15 cellular contexts compared by ENCODE assay signal in genomic region chr18:5582054-5582453, GRCh38. TPM values are rescaled to one million over a fixed set of nuclear protein-coding genes. Genes with fewer than 3 reads are reported as not detected.
DNase-seq lines count a peak whose midpoint lies in the region; ATAC-seq and TF ChIP-seq lines count a peak whose summit lies in the region.
"Had no signal": no experiment of that assay in that cellular context is flagged by ENCODE, and none has a peak within 500 bp of the region (broad histone marks: within the 10 kb centered on the region; RNA-seq: fewer than 3 reads in every experiment).

No MANE protein-coding gene starts in this region.

- no peaks in the 10 kb centered on the region for H3K27me3 Mint-ChIP-seq in HFFc6 (ENCODE audit: insufficient read depth)
- peaks cover 3% of the 10 kb centered on the region for H3K27me3 Mint-ChIP-seq in activated T-helper 17 cell treated with anti-CD3 and anti-CD28 coated beads, Interleukin-2, amount 50 U/mL, for 72 hours
- H3K27me3 Mint-ChIP-seq: B cell had no signal

- peaks cover 16% of the 10 kb centered on the region; the same call in 1 of the 2 replicates for H3K4me1 Mint-ChIP-seq in HFFc6 (ENCODE audit: low read depth)
- H3K4me1 Mint-ChIP-seq in activated T-helper 17 cell treated with anti-CD3 and anti-CD28 coated beads, Interleukin-2, amount 50 U/mL, for 72 hours, result no peaks in the 10 kb centered on the region
- H3K4me1 Mint-ChIP-seq: B cell had no signal

- no peak for ATAC-seq in GM19463 (IDR thresholded peaks at IDR 0.05; ENCODE audit: unreplicated experiment)
- ATAC-seq in activated CD4-positive, CD25-positive, alpha-beta regulatory T cell treated with anti-CD3 and anti-CD28 coated beads, Interleukin-2, amount 50 U/mL, for 24 hours, result no peak
- ATAC-seq in activated T-helper 17 cell treated with anti-CD3 and anti-CD28 coated beads, Interleukin-2, amount 50 U/mL, for 72 hours (replicated peaks), result no peak
- ATAC-seq: activated CD8-positive, alpha-beta T cell treated with anti-CD3 and anti-CD28 coated beads for 36 hours had no signal

- peak overlapping the region; percentile 69 for H3K27ac ChIP-seq in brain microvascular endothelial cell

- H3K36me3 ChIP-seq in brain microvascular endothelial cell (replicated peaks), result no peaks in the 10 kb centered on the region
- H3K36me3 ChIP-seq: MG63, Peyer's patch, uterus had no signal

- peak; percentile 6 for DNase-seq in AG08395 (ENCODE audit: low spot score)
- peak; percentile 5 for DNase-seq in HFFc6
- peak; percentile 39 for DNase-seq in brain microvascular endothelial cell
- DNase-seq in iris pigment epithelial cell (ENCODE audit: low read depth), result peak; percentile 17
- DNase-seq in activated T-cell treated with anti-CD3 and anti-CD28 coated beads for 4 hours, result no peak
- DNase-seq: activated CD8-positive, alpha-beta T cell treated with anti-CD3 and anti-CD28 coated beads for 36 hours; activated naive CD4-positive, alpha-beta T cell; foreskin melanocyte; MG63; Peyer's patch had no signal

- H3K4me3 Mint-ChIP-seq in HFFc6, result no peak overlapping the region
- no peak overlapping the region for H3K4me3 Mint-ChIP-seq in activated T-helper 17 cell treated with anti-CD3 and anti-CD28 coated beads, Interleukin-2, amount 50 U/mL, for 72 hours
- H3K4me3 Mint-ChIP-seq: activated CD8-positive, alpha-beta T cell treated with anti-CD3 and anti-CD28 coated beads for 36 hours; B cell had no signal

- H3K9me3 Mint-ChIP-seq in HFFc6, result peaks cover 10% of the 10 kb centered on the region; the same call in 1 of the 2 replicates
- H3K9me3 Mint-ChIP-seq in activated T-helper 17 cell treated with anti-CD3 and anti-CD28 coated beads, Interleukin-2, amount 50 U/mL, for 72 hours, result no peaks in the 10 kb centered on the region
- H3K9me3 Mint-ChIP-seq: activated CD8-positive, alpha-beta T cell treated with anti-CD3 and anti-CD28 coated beads for 36 hours had no signal

- TF ChIP-seq CTCF in HFFc6 (IDR thresholded peaks at IDR 0.05), result no peak
- no peak for TF ChIP-seq CTCF in brain microvascular endothelial cell (IDR thresholded peaks at IDR 0.05; ENCODE audit: low read depth, low read length, missing control alignments)

- no peaks in the 10 kb centered on the region for H3K27me3 ChIP-seq in brain microvascular endothelial cell (replicated peaks)
- H3K27me3 ChIP-seq: MG63, Peyer's patch, uterus had no signal

- in situ Hi-C loops in brain microvascular endothelial cell (cut with HindIII; ENCODE audit: low pct_ligation_motif_present, low sequenced_read_pairs), result no loop called here

- peak overlapping the region; percentile 31; the same call in 1 of the 2 replicates for H3K27ac Mint-ChIP-seq in HFFc6
- no peak overlapping the region for H3K27ac Mint-ChIP-seq in activated T-helper 17 cell treated with anti-CD3 and anti-CD28 coated beads, Interleukin-2, amount 50 U/mL, for 72 hours
- H3K27ac Mint-ChIP-seq: activated CD8-positive, alpha-beta T cell treated with anti-CD3 and anti-CD28 coated beads for 36 hours; B cell had no signal

- no peaks in the 10 kb centered on the region for H3K36me3 Mint-ChIP-seq in HFFc6 (ENCODE audit: low read depth)
- no peaks in the 10 kb centered on the region for H3K36me3 Mint-ChIP-seq in activated T-helper 17 cell treated with anti-CD3 and anti-CD28 coated beads, Interleukin-2, amount 50 U/mL, for 72 hours (ENCODE audit: low read depth)

- no peak overlapping the region for H3K4me3 ChIP-seq in brain microvascular endothelial cell (ENCODE audit: low read depth, low read length)
- H3K4me3 ChIP-seq: MG63, Peyer's patch, uterus had no signal

RNA-seq across cellular contexts. Expression of gene EPB41L3, which starts 38.3 kb away (rescaled TPM):
- 10 to 100 TPM in 2 of 6 experiments, 1 to 10 TPM in 4; 1.3 to 17.0 (median 1.8) TPM for total RNA-seq in HFFc6 (2021; fragmentation: NEBNext Ultra II Directional; extraction: Animal tissue kit (Norgen Biotek cat#: 25700))
- under 1 TPM; 0.09 to 0.13 TPM for total RNA-seq in activated T-helper 17 cell treated with anti-CD3 and anti-CD28 coated beads, Interleukin-2, amount 50 U/mL, for 72 hours
